ENCODE assay signal across 1 cellular context in genomic region chr3:129182390-129183180, GRCh38.
A peak's percentile ranks its signal among the peaks of the same experiment; 100 is the strongest.
TF ChIP-seq lines count a peak whose summit lies in the region.

No MANE protein-coding gene starts in this region.

TF ChIP-seq in HepG2, 621 proteins besides CTCF, POLR2A, EP300 and RAD21 (continued from another document and continues in another):
- TF ChIP-seq ZBTB40 (IDR thresholded peaks at IDR 0.05) (no peak), ZBTB40 (CRISPR knock-in tag; IDR thresholded peaks at IDR 0.05) (no peak), FOXO1 (CRISPR knock-in tag; IDR thresholded peaks at IDR 0.05) (no peak), NR3C1 (CRISPR knock-in tag; IDR thresholded peaks at IDR 0.05) (no peak), HBP1 (CRISPR knock-in tag; IDR thresholded peaks at IDR 0.05; ENCODE audit: low read depth) (no peak), SMAD1 (CRISPR knock-in tag; IDR thresholded peaks at IDR 0.05; ENCODE audit: borderline replicate concordance, low read depth) (no peak), ZKSCAN8 (CRISPR knock-in tag; IDR thresholded peaks at IDR 0.05; ENCODE audit: borderline replicate concordance) (no peak), ZBTB7B (CRISPR knock-in tag; IDR thresholded peaks at IDR 0.05) (no peak), SP140L (CRISPR knock-in tag; IDR thresholded peaks at IDR 0.05; ENCODE audit: borderline replicate concordance) (no peak), POLR2G (IDR thresholded peaks at IDR 0.05; ENCODE audit: low read depth, low read length) (no peak), PCBP1 (IDR thresholded peaks at IDR 0.05; ENCODE audit: borderline replicate concordance, low read depth, low read length) (no peak), ZNF773 (CRISPR knock-in tag; IDR thresholded peaks at IDR 0.05; ENCODE audit: borderline replicate concordance) (no peak), CHCHD3 (CRISPR knock-in tag; IDR thresholded peaks at IDR 0.05) (no peak), NR2F6 (IDR thresholded peaks at IDR 0.05) (no peak), NR2F6 (CRISPR knock-in tag; IDR thresholded peaks at IDR 0.05) (no peak), ERF (CRISPR knock-in tag; IDR thresholded peaks at IDR 0.05) (no peak), HNRNPL (IDR thresholded peaks at IDR 0.05; ENCODE audit: low read depth, low read length) (no peak), ONECUT2 (CRISPR knock-in tag; IDR thresholded peaks at IDR 0.05) (no peak), IRF9 (CRISPR knock-in tag; IDR thresholded peaks at IDR 0.05; ENCODE audit: borderline replicate concordance) (no peak), DDIT3 (CRISPR knock-in tag; IDR thresholded peaks at IDR 0.05) (no peak), ZNF101 (CRISPR knock-in tag; IDR thresholded peaks at IDR 0.05; ENCODE audit: borderline replicate concordance, low read depth) (0 out of 2 replicates have a peak, but pooled peaks have one; percentile 24), ZNF326 (CRISPR knock-in tag; IDR thresholded peaks at IDR 0.05; ENCODE audit: borderline replicate concordance) (no peak), THRA (CRISPR knock-in tag; IDR thresholded peaks at IDR 0.05; ENCODE audit: borderline replicate concordance) (no peak), PHB2 (IDR thresholded peaks at IDR 0.05; ENCODE audit: partially characterized antibody) (no peak), KAT2B (IDR thresholded peaks at IDR 0.05; ENCODE audit: borderline replicate concordance, low read depth, low read length) (no peak), ZNF547 (CRISPR knock-in tag; IDR thresholded peaks at IDR 0.05) (no peak), SOX5 (CRISPR knock-in tag; IDR thresholded peaks at IDR 0.05; ENCODE audit: borderline replicate concordance) (no peak), KMT2A (CRISPR knock-in tag; IDR thresholded peaks at IDR 0.05) (0 out of 2 replicates have a peak, but pooled peaks have one; percentile 17), BCLAF1 (IDR thresholded peaks at IDR 0.05) (no peak), ZNF574 (CRISPR knock-in tag; IDR thresholded peaks at IDR 0.05) (no peak), ZNF503 (CRISPR knock-in tag; IDR thresholded peaks at IDR 0.05) (no peak), ZBTB37 (CRISPR knock-in tag; IDR thresholded peaks at IDR 0.05) (no peak), EZH2 (conservative IDR thresholded peaks at IDR 0.05; ENCODE audit: low read depth, low read length) (no peak), ZNF362 (CRISPR knock-in tag; IDR thresholded peaks at IDR 0.05; ENCODE audit: borderline replicate concordance) (0 out of 2 replicates have a peak, but pooled peaks have one; percentile 4)
